ENCODE assay signal across 8 cellular contexts in the genomic region with DNA sequence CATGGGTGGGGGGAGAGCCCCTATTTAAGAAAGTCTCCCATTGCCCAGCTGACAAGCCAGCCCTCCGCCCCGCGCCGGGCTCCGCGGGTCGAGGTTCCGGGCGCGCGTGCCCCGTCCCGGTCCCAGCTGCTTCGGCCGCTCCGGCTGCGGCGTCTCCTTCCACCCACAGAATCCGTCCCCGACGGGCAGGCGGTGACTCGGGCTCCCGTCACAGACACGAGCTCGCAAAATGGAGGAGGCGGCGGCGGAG. TPM values are rescaled to one million over a fixed set of nuclear protein-coding genes. Genes with fewer than 3 reads are reported as not detected.
DNase-seq lines count a peak whose midpoint lies in the region; ATAC-seq and TF ChIP-seq lines count a peak whose summit lies in the region.

No MANE protein-coding gene starts in this region.

- H3K9me3 ChIP-seq in HUES48 (ENCODE audit: control insufficient read depth, insufficient read depth, low read length) (no peaks in the 10 kb centered on the region), mesodermal cell (ENCODE audit: control insufficient read depth, low read length) (no peaks in the 10 kb centered on the region), aorta (ENCODE audit: control insufficient read depth, low read length) (no peaks in the 10 kb centered on the region)

- no peaks in the 10 kb centered on the region for H3K36me3 ChIP-seq in ACC112 (ENCODE audit: insufficient read depth, low read length)
- H3K36me3 ChIP-seq in HUES48 (ENCODE audit: control insufficient read depth, insufficient read depth, low read length), result no peaks in the 10 kb centered on the region
- H3K36me3 ChIP-seq in mesodermal cell (ENCODE audit: control insufficient read depth, insufficient read depth, low read length), result peaks cover 5% of the 10 kb centered on the region
- no peaks in the 10 kb centered on the region for H3K36me3 ChIP-seq in aorta (ENCODE audit: control insufficient read depth in 1 of 2, insufficient read depth in 2 of 2, low read length in 1 of 2)

- H3K79me2 ChIP-seq in ACC112 (ENCODE audit: control insufficient read depth, insufficient read depth, low read length, unreplicated experiment), result peaks cover 52% of the 10 kb centered on the region

- H2AFZ ChIP-seq in ACC112 (ENCODE audit: low read length, unreplicated experiment), result peak overlapping the region; percentile 26

- no peaks in the 10 kb centered on the region for H3K4me1 ChIP-seq in ACC112 (ENCODE audit: control insufficient read depth, insufficient read depth, low read length, unreplicated experiment)
- H3K4me1 ChIP-seq in HUES48 (ENCODE audit: control insufficient read depth, insufficient read depth, low read length), result peaks cover 39% of the 10 kb centered on the region
- H3K4me1 ChIP-seq in mesodermal cell (ENCODE audit: control insufficient read depth, insufficient read depth, low read length, poor library complexity, severe bottlenecking), result peaks cover 9% of the 10 kb centered on the region
- peaks cover 10 to 11% of the 10 kb centered on the region in 2 donors for H3K4me1 ChIP-seq in aorta (ENCODE audit: control insufficient read depth in 1 of 2, insufficient read depth in 2 of 2, low read length in 2 of 2)

- H3K4me3 ChIP-seq in ACC112 (ENCODE audit: low read depth, low read length) (peak overlapping the region; percentile 89), HUES48 (ENCODE audit: low read depth, low read length) (peak overlapping the region; percentile 75), cardiac fibroblast (replicated peaks in 1 of 2; ENCODE audit: low read depth in 2 of 2, low read length in 2 of 2) (peak overlapping the region; percentile 86 to 88), mesodermal cell (ENCODE audit: extremely low read depth, insufficient read depth, low read length, poor library complexity, severe bottlenecking) (peak overlapping the region; percentile 76), aorta (ENCODE audit: low read length in 2 of 2) (peak overlapping the region; percentile 23 to 77)

- WGBS in mesodermal cell (ENCODE audit: insufficient coverage in 2 of 2), 2 experiments, result 0% methylated on average over 6 to 11 of the region's 29 CpGs
- 0% methylated on average over 29 of the region's 29 CpGs for WGBS in aorta, 2 donors

- DNase-seq in cardiac fibroblast (ENCODE audit: low read depth in 2 of 2) (no peak), aorta (no peak), T-helper 9 cell (no peak), NCI-H748 treated with DMSO at 0.1 percent for 48 hours (lab: John Stamatoyannopoulos, UW) (no peak)

- no peaks in the 10 kb centered on the region for H3K27me3 ChIP-seq in ACC112 (ENCODE audit: insufficient read depth, low read length)
- peaks cover 33% of the 10 kb centered on the region for H3K27me3 ChIP-seq in HUES48 (ENCODE audit: control insufficient read depth, insufficient read depth, low read length)
- no peaks in the 10 kb centered on the region for H3K27me3 ChIP-seq in aorta (ENCODE audit: control insufficient read depth in 1 of 2, insufficient read depth in 2 of 2, low read length in 1 of 2)

- TF ChIP-seq CTCF in cardiac fibroblast (IDR thresholded peaks at IDR 0.05; ENCODE audit: low read depth, low read length), result no peak

- 0 out of 2 replicates have a peak overlapping the region, but pooled peaks have one; percentile 12 for H3K9ac ChIP-seq in HUES48 (ENCODE audit: low read depth, low read length)

- H3K27ac ChIP-seq in ACC112 (ENCODE audit: low read depth, low read length), result peak overlapping the region; percentile 88
- peak overlapping the region; percentile 24 for H3K27ac ChIP-seq in HUES48 (ENCODE audit: low read depth, low read length)
- H3K27ac ChIP-seq in mesodermal cell (ENCODE audit: low read depth, low read length, severe bottlenecking), result no peak overlapping the region
- H3K27ac ChIP-seq in aorta (ENCODE audit: low read depth in 1 of 2, low read length in 2 of 2), result peak overlapping the region; percentile 68 to 90

- ATAC-seq in GM19438 (IDR thresholded peaks at IDR 0.05; ENCODE audit: low read depth, unreplicated experiment) (peak; percentile 3), aorta (ENCODE audit: low FRiP score) (peak; percentile 27)

- intact Hi-C loops in aorta (cut with DNase I), result loop anchor here (2.0 to 10.0 kb wide), 9 partner anchors 71 to 476 kb away; no protein-coding TSS in a partner anchor

RNA-seq across cellular contexts. Expression of a gene that starts 0.2 kb away (rescaled TPM):
- 8.3 TPM for polyA plus RNA-seq in mesodermal cell (2013, experiment 1 of 2)
- polyA plus RNA-seq in mesodermal cell (2013, experiment 2 of 2), result 9.3 TPM
- 100 to 1,000 TPM in 1 of 2 donors, 10 to 100 TPM in 1; 61.2 to 105 TPM for total RNA-seq in aorta
- polyA plus RNA-seq in aorta, result 10 to 100 TPM; 16.0 to 16.8 TPM
